In the genomic region with DNA sequence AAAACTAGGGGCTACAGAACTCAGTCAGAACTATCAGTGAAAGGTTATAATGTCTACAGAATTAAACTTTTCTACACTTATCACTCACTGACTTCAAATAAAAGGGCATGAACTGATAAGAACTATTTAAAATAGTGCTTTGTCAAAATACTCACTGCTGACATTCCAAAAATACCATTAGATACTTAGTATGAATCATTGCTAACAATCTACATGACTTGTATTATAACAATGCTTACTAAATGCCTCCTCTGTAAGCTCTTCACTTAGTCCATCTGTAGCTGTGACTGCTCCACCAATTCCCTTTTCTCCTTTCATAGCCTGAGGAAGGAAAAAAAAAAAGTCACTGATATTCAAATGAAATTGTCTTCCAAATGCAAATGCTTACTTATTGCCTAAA, we compare ENCODE assay signal across 11 cellular contexts. TPM values are rescaled to one million over a fixed set of nuclear protein-coding genes. Genes with fewer than 3 reads are reported as not detected.
DNase-seq lines count a peak whose midpoint lies in the region; ATAC-seq and TF ChIP-seq lines count a peak whose summit lies in the region.
"Had no signal": no experiment of that assay in that cellular context is flagged by ENCODE, and none has a peak within 500 bp of the region (broad histone marks: within the 10 kb centered on the region; RNA-seq: fewer than 3 reads in every experiment).

No MANE protein-coding gene starts in this region.

- H4K20me1 ChIP-seq in fibroblast of lung (ENCODE audit: control insufficient read depth, extremely low read depth, insufficient read depth, low read length) (no peaks in the 10 kb centered on the region), osteoblast (ENCODE audit: insufficient read depth, low read length) (no peaks in the 10 kb centered on the region), Karpas-422 (ENCODE audit: insufficient read depth, low read depth, low read length) (no peaks in the 10 kb centered on the region)

- no peak overlapping the region for H3K27ac ChIP-seq in fibroblast of lung (ENCODE audit: insufficient read depth, low read length)
- peak overlapping the region; percentile 30 for H3K27ac ChIP-seq in osteoblast (ENCODE audit: low read depth, low read length)
- H3K27ac ChIP-seq in Karpas-422 (ENCODE audit: low read length), result no peak overlapping the region
- H3K27ac ChIP-seq: coronary artery had no signal

- CTCF ChIA-PET in GM10248 (lab: Yijun Ruan, JAX), result interaction anchor here (2.0 to 4.2 kb wide), 2 partner anchors 8 to 12 kb away, joined by 7 to 39 read pairs; no protein-coding TSS in a partner anchor

- no peak overlapping the region for H3K4me3 ChIP-seq in fibroblast of lung (replicated peaks in 1 of 4; ENCODE audit: control extremely low read depth in 1 of 4, insufficient read depth in 1 of 4, low read depth in 3 of 4, low read length in 4 of 4)
- H3K4me3 ChIP-seq in osteoblast (ENCODE audit: insufficient read depth, low read length), result no peak overlapping the region
- no peak overlapping the region for H3K4me3 ChIP-seq in Karpas-422 (ENCODE audit: low read length)
- H3K4me3 ChIP-seq: coronary artery had no signal

- peaks cover 1% of the 10 kb centered on the region for H3K79me2 ChIP-seq in fibroblast of lung (ENCODE audit: control insufficient read depth, insufficient read depth, low read length)
- peaks cover 2% of the 10 kb centered on the region for H3K79me2 ChIP-seq in osteoblast (ENCODE audit: insufficient read depth, low read length)
- peaks cover 19% of the 10 kb centered on the region for H3K79me2 ChIP-seq in Karpas-422 (ENCODE audit: low read length)

- H3K36me3 ChIP-seq in fibroblast of lung (ENCODE audit: control insufficient read depth, insufficient read depth, low read length), result peaks cover 4% of the 10 kb centered on the region
- H3K36me3 ChIP-seq in osteoblast (ENCODE audit: insufficient read depth, low read length), result peaks cover 57% of the 10 kb centered on the region
- peaks cover 72% of the 10 kb centered on the region for H3K36me3 ChIP-seq in Karpas-422 (ENCODE audit: insufficient read depth, low read length)

- ATAC-seq in HG03175 (IDR thresholded peaks at IDR 0.05; ENCODE audit: unreplicated experiment) (no peak), GM21825 (IDR thresholded peaks at IDR 0.05; ENCODE audit: unreplicated experiment) (no peak)

- H3K9me2 ChIP-seq in Karpas-422 (replicated peaks; ENCODE audit: insufficient read depth, low read length), result no peaks in the 10 kb centered on the region

- H3K9me3 ChIP-seq in fibroblast of lung (ENCODE audit: control insufficient read depth, insufficient read depth, low read depth, low read length) (no peaks in the 10 kb centered on the region), osteoblast (ENCODE audit: low read depth, low read length) (no peaks in the 10 kb centered on the region), Karpas-422 (ENCODE audit: low read length) (no peaks in the 10 kb centered on the region)

- H3K27me3 ChIP-seq in fibroblast of lung (ENCODE audit: control insufficient read depth, insufficient read depth, low read length) (no peaks in the 10 kb centered on the region), osteoblast (ENCODE audit: insufficient read depth, low read length) (no peaks in the 10 kb centered on the region), Karpas-422 (ENCODE audit: low read length) (no peaks in the 10 kb centered on the region)

- H2AFZ ChIP-seq in fibroblast of lung (ENCODE audit: low read length) (no peak overlapping the region), osteoblast (ENCODE audit: low read length) (no peak overlapping the region), Karpas-422 (ENCODE audit: low read length) (no peak overlapping the region)

- H3K4me2 ChIP-seq in fibroblast of lung (ENCODE audit: extremely low read depth, insufficient read depth, low read length) (peak overlapping the region; percentile 40), osteoblast (ENCODE audit: insufficient read depth, low read length) (peak overlapping the region; percentile 10), Karpas-422 (ENCODE audit: low read depth, low read length, poor library complexity, severe bottlenecking) (no peak overlapping the region)

- DNase-seq in ELR (ENCODE audit: low read depth), result peak; percentile 91
- DNase-seq in RPMI7951 (ENCODE audit: low read depth), result peak; percentile 46
- DNase-seq in fibroblast of lung (ENCODE audit: low read depth in 2 of 2), result peak; percentile 21 to 83
- peak; percentile 73 for DNase-seq in osteoblast (ENCODE audit: insufficient read length, low spot score, missing footprints)
- DNase-seq in GM10248 (ENCODE audit: extremely low spot score), result no peak
- no peak for DNase-seq in Karpas-422
- DNase-seq: NCI-H2107, nephron progenitor cell had no signal

- peaks cover 15% of the 10 kb centered on the region for H3K4me1 ChIP-seq in fibroblast of lung (ENCODE audit: control insufficient read depth, extremely low read depth, insufficient read depth, low read length)
- peaks cover 33% of the 10 kb centered on the region for H3K4me1 ChIP-seq in osteoblast (ENCODE audit: insufficient read depth, low read length)
- H3K4me1 ChIP-seq in Karpas-422 (ENCODE audit: low read length), result peaks cover 16% of the 10 kb centered on the region

- TF ChIP-seq CTCF in fibroblast of lung (conservative IDR thresholded peaks at IDR 0.05 in 1 of 2, IDR thresholded peaks at IDR 0.05 in 1 of 2; ENCODE audit: low read depth in 1 of 2, low read length in 2 of 2), result no peak
- no peak for TF ChIP-seq CTCF in osteoblast (IDR thresholded peaks at IDR 0.05; ENCODE audit: extremely low read depth, low read depth, low read length)
- no peak for TF ChIP-seq CTCF in GM10248 (IDR thresholded peaks at IDR 0.05; ENCODE audit: control extremely low read depth, extremely low read depth, low read depth, missing control alignments)

- no peak overlapping the region for H3K9ac ChIP-seq in fibroblast of lung (ENCODE audit: insufficient read depth, low read length)
- H3K9ac ChIP-seq in Karpas-422 (ENCODE audit: low read length), result no peak overlapping the region

- POLR2A ChIA-PET in GM10248 (lab: Yijun Ruan, JAX), result no interaction called here

RNA-seq across cellular contexts. Expression of a gene that starts 17.0 kb away (rescaled TPM):
- total RNA-seq in RPMI7951 (2014; rRNA removed; shearing (Covaris generic)), result 15.5 and 21.6 TPM in 2 replicates
- total RNA-seq in fibroblast of lung (32.2 and 48.0 TPM in 2 replicates), osteoblast (22.4 and 25.7 TPM in 2 replicates)
- polyA plus RNA-seq in fibroblast of lung, result 30.0 and 39.9 TPM in 2 replicates
- polyA plus RNA-seq in fibroblast of lung (2012), result 23.0 and 29.8 TPM in 2 replicates
- 1.2 and 2.9 TPM in 2 replicates for polyA minus RNA-seq in fibroblast of lung (ENCODE audit: low replicate concordance)
- total RNA-seq in Karpas-422 (2014; rRNA removed; shearing (Covaris generic); ENCODE audit: low replicate concordance), result 15.5 and 27.0 TPM in 2 replicates

RNA-seq across cellular contexts. Expression of a gene that starts 56.7 kb away (rescaled TPM):
- total RNA-seq in RPMI7951 (2014; rRNA removed; shearing (Covaris generic)), result 10.7 and 17.3 TPM in 2 replicates
- total RNA-seq in fibroblast of lung (28.0 and 36.2 TPM in 2 replicates), osteoblast (25.7 and 27.7 TPM in 2 replicates)
- 16.4 and 27.0 TPM in 2 replicates for polyA plus RNA-seq in fibroblast of lung
- polyA plus RNA-seq in fibroblast of lung (2012), result 9.2 and 13.8 TPM in 2 replicates
- 5.7 and 10.7 TPM in 2 replicates for polyA minus RNA-seq in fibroblast of lung (ENCODE audit: low replicate concordance)
- total RNA-seq in Karpas-422 (2014; rRNA removed; shearing (Covaris generic); ENCODE audit: low replicate concordance), result 9.6 and 17.2 TPM in 2 replicates

Comparison
In these comparisons a context has a peak if more than half of its experiments do, and no peak if none do; other contexts are left out.
1. DNase-seq: peak in ELR (single experiment), RPMI7951 (single experiment), fibroblast of lung (2 of 2) and osteoblast (single experiment); none in GM10248 (single experiment) and Karpas-422 (single experiment).